In the genomic region with DNA sequence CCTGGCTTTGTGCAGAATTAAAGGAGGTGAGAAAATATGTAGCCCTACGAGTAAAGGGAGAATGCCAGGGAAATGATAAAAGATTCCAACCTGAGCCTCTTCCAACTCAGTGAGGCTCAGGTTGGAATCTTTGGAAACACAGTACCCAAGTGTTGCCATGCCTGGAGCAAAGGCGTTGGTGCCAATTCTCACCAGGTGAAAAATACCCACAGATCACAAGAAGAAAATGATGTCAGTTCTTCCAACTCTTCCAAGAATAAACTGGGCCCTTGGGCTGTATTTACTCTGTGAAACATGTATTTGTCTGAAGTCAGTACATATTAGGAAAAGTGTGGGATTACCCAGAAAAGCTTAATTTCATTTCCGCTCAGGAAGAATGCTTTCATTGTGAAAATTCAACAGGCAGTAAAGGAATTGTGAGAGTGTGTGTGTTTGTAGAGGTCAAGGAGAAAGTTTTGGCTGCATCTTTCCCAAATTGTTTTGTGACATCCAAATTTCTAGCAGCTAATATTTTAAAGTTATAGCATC, we compare ENCODE assay signal across 24 cellular contexts.
"Had no signal": no experiment of that assay in that cellular context is flagged by ENCODE, and none has a peak within 500 bp of the region (broad histone marks: within the 10 kb centered on the region; RNA-seq: fewer than 3 reads in every experiment).

No MANE protein-coding gene starts in this region.

- H3K27me3 ChIP-seq: colonic mucosa, esophagus squamous epithelium, gastroesophageal sphincter, heart left ventricle, hepatocyte, left lung had no signal

- H3K27ac ChIP-seq: colonic mucosa, epithelial cell of prostate, esophagus squamous epithelium, gastroesophageal sphincter, heart left ventricle, hepatocyte, left lung, lower lobe of right lung had no signal

- FAIRE-seq: endometrium, frontal cortex had no signal

- H3K36me3 ChIP-seq: colonic mucosa, esophagus squamous epithelium, gastroesophageal sphincter, heart left ventricle, left lung, lower lobe of right lung had no signal

- ATAC-seq: effector memory CD8-positive, alpha-beta T cell; gastroesophageal sphincter; heart left ventricle; left cardiac atrium; left lung; left ventricle myocardium superior; lower lobe of right lung; naive thymus-derived CD4-positive, alpha-beta T cell had no signal

- DNase-seq: colonic mucosa; cortex of kidney; effector CD8-positive, alpha-beta T cell; effector memory CD8-positive, alpha-beta T cell; endodermal cell; erythroblast; esophagus squamous epithelium; foreskin fibroblast; heart left ventricle; hypothalamus; immature natural killer cell; islet precursor cell; left cardiac atrium; left lung; left ventricle myocardium superior; lower lobe of right lung; mesendoderm; midbrain; naive thymus-derived CD4-positive, alpha-beta T cell had no signal

- H3K4me1 ChIP-seq: colonic mucosa, left lung, lower lobe of right lung had no signal

- H3K9me3 ChIP-seq: colonic mucosa, esophagus squamous epithelium, gastroesophageal sphincter, heart left ventricle, left lung, lower lobe of right lung had no signal

- H3K4me3 ChIP-seq: colonic mucosa, esophagus squamous epithelium, gastroesophageal sphincter, heart left ventricle, hepatocyte, left lung, lower lobe of right lung had no signal
